Comparison of ENCODE assay signal across 32 cellular contexts in genomic region chr3:188812198-188812597, GRCh38.
"Had no signal": no experiment of that assay in that cellular context is flagged by ENCODE, and none has a peak within 500 bp of the region (broad histone marks: within the 10 kb centered on the region; RNA-seq: fewer than 3 reads in every experiment).

No MANE protein-coding gene starts in this region.

- H3K4me3 ChIP-seq: ascending aorta, body of pancreas, breast epithelium had no signal

- H3K4me1 ChIP-seq: body of pancreas, breast epithelium had no signal

- DNase-seq: activated B cell treated with CpG ODN at 0.5 μM for 24 hours; activated CD4-positive, alpha-beta T cell treated with anti-CD3 and anti-CD28 coated beads for 4 hours; activated CD4-positive, alpha-beta T cell treated with anti-CD3 and anti-CD28 coated beads, Interleukin-2, amount 50 U/mL, for 4 hours; activated CD4-positive, CD25-positive, alpha-beta regulatory T cell treated with anti-CD3 and anti-CD28 coated beads, Interleukin-2, amount 50 U/mL, for 72 hours; activated CD8-positive, alpha-beta T cell treated with anti-CD3 and anti-CD28 coated beads for 36 hours; activated effector memory CD4-positive, alpha-beta T cell treated with anti-CD3 and anti-CD28 coated beads, Interleukin-2, amount 50 U/mL, for 16 hours; activated naive CD4-positive, alpha-beta T cell; activated naive CD4-positive, alpha-beta T cell treated with anti-CD3 and anti-CD28 coated beads, Interleukin-2, amount 50 U/mL, for 16 hours; activated naive CD8-positive, alpha-beta T cell treated with anti-CD3 and anti-CD28 coated beads for 36 hours; activated T-cell treated with anti-CD3 and anti-CD28 coated beads, Interleukin-2, amount 50 U/mL, for 1 hour; activated T-cell treated with anti-CD3 and anti-CD28 coated beads, Interleukin-2, amount 50 U/mL, for 72 hours; amygdala; body of pancreas; NCI-H1092 treated with DMSO at 0.1 percent for 48 hours; NCI-H1417; NCI-H146; NCI-H187; NCI-H2081; NCI-H345; NCI-H524 treated with DMSO at 0.1 percent for 48 hours; SIG-M5; SW 1271; T-helper 1 cell; T-helper 2 cell; T-helper 9 cell had no signal

- H3K27me3 ChIP-seq: ascending aorta, body of pancreas, breast epithelium had no signal

- H3K27ac ChIP-seq: ascending aorta, body of pancreas, breast epithelium, RWPE1, VCaP had no signal

- H3K36me3 ChIP-seq: ascending aorta, breast epithelium had no signal

- ATAC-seq: activated CD8-positive, alpha-beta T cell treated with anti-CD3 and anti-CD28 coated beads for 36 hours; activated T-cell treated with anti-CD3 and anti-CD28 coated beads, Interleukin-2, amount 50 U/mL, for 72 hours; activated T-helper 17 cell treated with anti-CD3 and anti-CD28 coated beads, Interleukin-2, amount 50 U/mL, for 72 hours; body of pancreas; Panc1; Right ventricle myocardium inferior had no signal
